Comparison of ENCODE assay signal across 8 cellular contexts in genomic region chr1:16243936-16244649, GRCh38.
DNase-seq lines count a peak whose midpoint lies in the region; ATAC-seq and TF ChIP-seq lines count a peak whose summit lies in the region.

No MANE protein-coding gene starts in this region.

- ATAC-seq in HG03378 (IDR thresholded peaks at IDR 0.05; ENCODE audit: unreplicated experiment) = no peak

- no peak overlapping the region for H3K4me2 ChIP-seq in DOHH2 (ENCODE audit: low read length)

- no peaks in the 10 kb centered on the region for H3K9me2 ChIP-seq in DOHH2 (replicated peaks; ENCODE audit: control insufficient read depth, low read length)

- H3F3A ChIP-seq in DOHH2 (ENCODE audit: control insufficient read depth, insufficient read depth) = no peaks in the 10 kb centered on the region

- no peaks in the 10 kb centered on the region for H3K27me3 ChIP-seq in DOHH2 (ENCODE audit: control insufficient read depth, low read length)
- no peaks in the 10 kb centered on the region for H3K27me3 ChIP-seq in neutrophil
- H3K27me3 ChIP-seq in stomach smooth muscle (ENCODE audit: control insufficient read depth in 1 of 2, insufficient read depth in 2 of 2, low read length in 2 of 2) = no peaks in the 10 kb centered on the region

- no peak overlapping the region for H3K4me3 ChIP-seq in DOHH2 (ENCODE audit: low read length)
- no peak overlapping the region for H3K4me3 ChIP-seq in fibroblast of pulmonary artery (replicated peaks; ENCODE audit: low read depth, low read length)
- H3K4me3 ChIP-seq in neutrophil (ENCODE audit: low read depth in 1 of 2, low read length in 1 of 2) = no peak overlapping the region
- peak overlapping the region in 1 of 2 donors; percentile 52 for H3K4me3 ChIP-seq in stomach smooth muscle (ENCODE audit: low read length in 2 of 2)

- H3K9me3 ChIP-seq in DOHH2 (ENCODE audit: control insufficient read depth, insufficient read depth, low read length) (no peaks in the 10 kb centered on the region), neutrophil (no peaks in the 10 kb centered on the region), stomach smooth muscle (ENCODE audit: control insufficient read depth in 2 of 2, low read length in 2 of 2) (no peaks in the 10 kb centered on the region)

- DNase-seq in RKO (ENCODE audit: low spot score) = peak; percentile 80
- DNase-seq in activated T-cell treated with anti-CD3 and anti-CD28 coated beads, Interleukin-2, amount 50 U/mL, for 48 hours = peak; percentile 82 to 88
- peak; percentile 89 for DNase-seq in fibroblast of pulmonary artery (ENCODE audit: low read depth)

- peak overlapping the region in 1 of 2 donors; percentile 58 for H3K9ac ChIP-seq in stomach smooth muscle (ENCODE audit: low read length in 2 of 2)

- H3K4me1 ChIP-seq in DOHH2 (ENCODE audit: control insufficient read depth, low read length) = peaks cover 9% of the 10 kb centered on the region
- H3K4me1 ChIP-seq in neutrophil (ENCODE audit: control insufficient read depth in 1 of 2, insufficient read depth in 1 of 2, low read depth in 1 of 2, low read length in 1 of 2) = no peaks in the 10 kb centered on the region
- H3K4me1 ChIP-seq in stomach smooth muscle (ENCODE audit: control insufficient read depth, insufficient read depth, low read length) = peaks cover 30% of the 10 kb centered on the region

- no peaks in the 10 kb centered on the region for H3K79me2 ChIP-seq in DOHH2 (ENCODE audit: control insufficient read depth, low read length)

- H3K27ac ChIP-seq in DOHH2 (ENCODE audit: low read depth, low read length) (no peak overlapping the region), neutrophil (no peak overlapping the region), stomach smooth muscle (ENCODE audit: low read length) (peak overlapping the region; percentile 41)

- TF ChIP-seq CTCF in DOHH2 (IDR thresholded peaks at IDR 0.05; ENCODE audit: low read depth, low read length, poor library complexity, severe bottlenecking) (peak; percentile 85), LNCAP (IDR thresholded peaks at IDR 0.05) (peak; percentile 55), fibroblast of pulmonary artery (IDR thresholded peaks at IDR 0.05; ENCODE audit: low read length, missing control alignments) (peak; percentile 86), neutrophil (IDR thresholded peaks at IDR 0.05) (peak; percentile 73)

- H3K36me3 ChIP-seq in DOHH2 (ENCODE audit: control insufficient read depth, low read length) = peaks cover 14% of the 10 kb centered on the region
- H3K36me3 ChIP-seq in neutrophil = peaks cover 17% of the 10 kb centered on the region
- peaks cover 6 to 8% of the 10 kb centered on the region in 2 donors for H3K36me3 ChIP-seq in stomach smooth muscle (ENCODE audit: control insufficient read depth in 2 of 2, insufficient read depth in 2 of 2, low read length in 2 of 2)

- H4K20me1 ChIP-seq in DOHH2 (ENCODE audit: control insufficient read depth, insufficient read depth, low read depth, low read length) = no peaks in the 10 kb centered on the region
